ENCODE assay signal across 8 cellular contexts in genomic region chr15:43134157-43134637, GRCh38. TPM values are rescaled to one million over a fixed set of nuclear protein-coding genes. Genes with fewer than 3 reads are reported as not detected.
DNase-seq lines count a peak whose midpoint lies in the region; ATAC-seq and TF ChIP-seq lines count a peak whose summit lies in the region.

No MANE protein-coding gene starts in this region.

- H3K4me3 ChIP-seq in H7 (ENCODE audit: insufficient read depth, low read depth, low read length), result peak overlapping the region; percentile 74
- H3K4me3 ChIP-seq in SK-N-SH (ENCODE audit: low read depth in 2 of 2, low read length in 1 of 2), result peak overlapping the region; percentile 78 to 94
- H3K4me3 ChIP-seq in epithelial cell of proximal tubule (ENCODE audit: low read depth, low read length), result peak overlapping the region; percentile 90
- H3K4me3 ChIP-seq in neuron (ENCODE audit: low read length), result peak overlapping the region; percentile 74

- H2AFZ ChIP-seq in SK-N-SH (ENCODE audit: low read depth), result peak overlapping the region; percentile 99
- peak overlapping the region; percentile 97 for H2AFZ ChIP-seq in neuron (ENCODE audit: low read depth, low read length)

- 23% methylated on average over 7 of the region's 12 CpGs for WGBS in SK-N-SH (ENCODE audit: low lambda C conversion rate)

- H3K9me3 ChIP-seq in SK-N-SH, result no peaks in the 10 kb centered on the region
- no peaks in the 10 kb centered on the region for H3K9me3 ChIP-seq in neuron (ENCODE audit: low read length)

- H3K27me3 ChIP-seq in H7 (ENCODE audit: control insufficient read depth, insufficient read depth, low read length) (peaks cover 15% of the 10 kb centered on the region), SK-N-SH (ENCODE audit: insufficient read depth) (no peaks in the 10 kb centered on the region), neuron (ENCODE audit: insufficient read depth, low read length) (no peaks in the 10 kb centered on the region)

- H3K27ac ChIP-seq in C4-2B (peak overlapping the region; percentile 69), SK-N-SH (ENCODE audit: low read depth in 2 of 2, low read length in 1 of 2) (peak overlapping the region in 1 of 2 experiments; percentile 71; a peak in 1 of 4 replicates)

- H3K4me2 ChIP-seq in SK-N-SH, result peak overlapping the region; percentile 93

- no peaks in the 10 kb centered on the region for H3K9me2 ChIP-seq in SK-N-SH

- ATAC-seq in HG03439 (IDR thresholded peaks at IDR 0.05; ENCODE audit: unreplicated experiment), result no peak
- no peak for ATAC-seq in left lobe of liver

- no peaks in the 10 kb centered on the region for H3F3A ChIP-seq in SK-N-SH (replicated peaks; ENCODE audit: insufficient read depth)

- no peak for TF ChIP-seq EP300 in SK-N-SH (IDR thresholded peaks at IDR 0.05; ENCODE audit: borderline replicate concordance in 1 of 2, low read depth in 1 of 2, low read length in 1 of 2)

- POLR2A ChIA-PET in SK-N-SH (lab: Yijun Ruan, JAX), result no interaction called here

- H3K9ac ChIP-seq in SK-N-SH, result peak overlapping the region; percentile 77

- no peaks in the 10 kb centered on the region for H4K20me1 ChIP-seq in SK-N-SH (ENCODE audit: insufficient read depth)

- TF ChIP-seq RAD21 in SK-N-SH (IDR thresholded peaks at IDR 0.05; ENCODE audit: low read length), result no peak

- H3K79me2 ChIP-seq in SK-N-SH (ENCODE audit: insufficient read depth), result no peaks in the 10 kb centered on the region

- CTCF ChIA-PET in SK-N-SH (lab: Yijun Ruan, JAX), result interaction anchor here (0.6 to 1.3 kb wide), 4 partner anchors 11 to 168 kb away, joined by 3 to 6 read pairs (median 4); no protein-coding TSS in a partner anchor

- TF ChIP-seq CTCF in C4-2B (conservative IDR thresholded peaks at IDR 0.05) (no peak), SK-N-SH (IDR thresholded peaks at IDR 0.05) (no peak), epithelial cell of proximal tubule (conservative IDR thresholded peaks at IDR 0.05; ENCODE audit: low read depth, low read length) (no peak)

- H3K4me1 ChIP-seq in SK-N-SH (ENCODE audit: control insufficient read depth in 1 of 2, insufficient read depth in 2 of 2, low read depth in 1 of 2, low read length in 1 of 2), result peaks cover 0 to 3% of the 10 kb centered on the region in 2 experiments; a peak in 2 of 4 replicates
- H3K4me1 ChIP-seq in neuron (ENCODE audit: insufficient read depth, low read length), result peaks cover 11% of the 10 kb centered on the region

- DNase-seq in H7 (no peak), SK-N-SH (peak; percentile 40), epithelial cell of proximal tubule (ENCODE audit: low read depth) (no peak), left lobe of liver (ENCODE audit: low spot score) (no peak)
- DNase-seq in NK-92 treated with Interleukin-12 subunit alpha and Interleukin-12 subunit beta, amount 100 ng/mL, for 24 hours (lab: John Stamatoyannopoulos, UW), result no peak

- peaks cover 1% of the 10 kb centered on the region for H3K36me3 ChIP-seq in H7 (replicated peaks; ENCODE audit: control insufficient read depth, insufficient read depth, low read length)
- H3K36me3 ChIP-seq in SK-N-SH (replicated peaks in 1 of 2; ENCODE audit: control insufficient read depth in 1 of 2, insufficient read depth in 2 of 2, low read length in 1 of 2), result peaks cover 18 to 28% of the 10 kb centered on the region in 2 experiments
- H3K36me3 ChIP-seq in neuron (ENCODE audit: insufficient read depth, low read length), result peaks cover 24% of the 10 kb centered on the region

TF ChIP-seq in SK-N-SH, 30 proteins besides CTCF, POLR2A, EP300 and RAD21:
- TF ChIP-seq TAF1 (IDR thresholded peaks at IDR 0.05; ENCODE audit: borderline replicate concordance, low read depth, low read length) (no peak), SIN3A (IDR thresholded peaks at IDR 0.05; ENCODE audit: borderline replicate concordance, low read depth, low read length) (no peak), TCF12 (IDR thresholded peaks at IDR 0.05) (no peak), FOXJ3 (CRISPR knock-in tag; IDR thresholded peaks at IDR 0.05) (no peak), MXI1 (IDR thresholded peaks at IDR 0.05; ENCODE audit: low read depth, low read length) (no peak), JUND (IDR thresholded peaks at IDR 0.05) (no peak), YY1 (IDR thresholded peaks at IDR 0.05; ENCODE audit: low read depth) (no peak), ELF1 (IDR thresholded peaks at IDR 0.05) (no peak), FOSL2 (IDR thresholded peaks at IDR 0.05; ENCODE audit: borderline replicate concordance, low read depth) (no peak), NRF1 (IDR thresholded peaks at IDR 0.05; ENCODE audit: low read depth, low read length) (no peak), CHD2 (IDR thresholded peaks at IDR 0.05; ENCODE audit: low read length, partially characterized antibody) (no peak), IRF3 (IDR thresholded peaks at IDR 0.05; ENCODE audit: low read depth, low read length) (no peak), RFX5 (IDR thresholded peaks at IDR 0.05; ENCODE audit: low read length) (no peak), SMC3 (IDR thresholded peaks at IDR 0.05; ENCODE audit: low read depth, low read length) (no peak), MAX (IDR thresholded peaks at IDR 0.05; ENCODE audit: low read depth) (no peak), TEAD4 (IDR thresholded peaks at IDR 0.05; ENCODE audit: borderline replicate concordance, insufficient read depth) (no peak), EZH2phosphoT487 (IDR thresholded peaks at IDR 0.05; ENCODE audit: borderline replicate concordance, low read depth) (no peak), GATA2 (CRISPR knock-in tag; IDR thresholded peaks at IDR 0.05) (no peak), ZBTB33 (IDR thresholded peaks at IDR 0.05; ENCODE audit: borderline replicate concordance, low read depth) (no peak)

RNA-seq across cellular contexts. Expression of gene TMEM62, which starts 0.8 kb away (rescaled TPM):
- 1.8 and 4.8 TPM in 2 replicates for total RNA-seq in H7 (2014; rRNA removed; shearing (Covaris generic))
- polyA plus RNA-seq in SK-N-SH (2012; rRNA removed), result 3.3 and 4.3 TPM in 2 replicates
- 3.7 and 3.8 TPM in 2 replicates for polyA plus RNA-seq in SK-N-SH (2012; cell fraction: cytosol; rRNA removed)
- 15.0 and 16.8 TPM in 2 replicates for polyA plus RNA-seq in SK-N-SH (2012; cell fraction: nucleus; rRNA removed)
- total RNA-seq in epithelial cell of proximal tubule, result 21.8 and 22.6 TPM in 2 replicates
- 7.8 TPM for total RNA-seq in left lobe of liver

RNA-seq across cellular contexts. Expression of gene UBR1, which starts 28.4 kb away (rescaled TPM):
- 13.0 and 16.3 TPM in 2 replicates for total RNA-seq in H7 (2014; rRNA removed; shearing (Covaris generic))
- 3.7 and 5.0 TPM in 2 replicates for polyA plus RNA-seq in SK-N-SH (2012; rRNA removed)
- 4.7 and 4.9 TPM in 2 replicates for polyA plus RNA-seq in SK-N-SH (2012; cell fraction: cytosol; rRNA removed)
- polyA plus RNA-seq in SK-N-SH (2012; cell fraction: nucleus; rRNA removed), result 3.5 and 8.6 TPM in 2 replicates
- total RNA-seq in epithelial cell of proximal tubule, result 10.8 and 13.7 TPM in 2 replicates
- total RNA-seq in left lobe of liver, result 9.2 TPM

RNA-seq across cellular contexts. Expression of gene CCNDBP1, which starts 51.0 kb away (rescaled TPM):
- 49.7 and 51.3 TPM in 2 replicates for total RNA-seq in H7 (2014; rRNA removed; shearing (Covaris generic))
- 63.6 and 81.7 TPM in 2 replicates for polyA plus RNA-seq in SK-N-SH (2012; rRNA removed)
- polyA plus RNA-seq in SK-N-SH (2012; cell fraction: cytosol; rRNA removed), result 79.4 and 82.9 TPM in 2 replicates
- 56.2 and 70.6 TPM in 2 replicates for polyA plus RNA-seq in SK-N-SH (2012; cell fraction: nucleus; rRNA removed)
- total RNA-seq in epithelial cell of proximal tubule (39.8 and 54.5 TPM in 2 replicates), left lobe of liver (20.0 TPM)
